Comparison of ENCODE assay signal across 24 cellular contexts in genomic region chr1:30785714-30786113, GRCh38. TPM values are rescaled to one million over a fixed set of nuclear protein-coding genes. Genes with fewer than 3 reads are reported as not detected.
"Had no signal": no experiment of that assay in that cellular context is flagged by ENCODE, and none has a peak within 500 bp of the region (broad histone marks: within the 10 kb centered on the region; RNA-seq: fewer than 3 reads in every experiment).

No MANE protein-coding gene starts in this region.

- H3K27ac Mint-ChIP-seq: activated CD8-positive, alpha-beta memory T cell treated with anti-CD3 and anti-CD28 coated beads, Interleukin-2, amount 10 ng/mL, durations not matched to agents 7 days and 5 days; activated CD8-positive, alpha-beta T cell treated with anti-CD3 and anti-CD28 coated beads, Interleukin-2, amount 10 ng/mL, durations not matched to agents 7 days and 5 days; activated T-cell treated with anti-CD3 and anti-CD28 coated beads, Interleukin-2, amount 50 U/mL, for 72 hours; natural killer cell treated with Interleukin-12 subunit alpha and Interleukin-12 subunit beta and Interleukin-15 and Interleukin-18, amount 100 ng/mL, for 72 hours; WTC11 had no signal

- H3K36me3 ChIP-seq: colonic mucosa, gastroesophageal sphincter, spleen, transverse colon had no signal

- H3K4me2 ChIP-seq: hepatocyte had no signal

- DNase-seq: activated CD4-positive, alpha-beta T cell treated with anti-CD3 and anti-CD28 coated beads, Interleukin-2, amount 50 U/mL, for 1 hour; activated CD8-positive, alpha-beta memory T cell treated with anti-CD3 and anti-CD28 coated beads, Interleukin-2, amount 10 ng/mL, durations not matched to agents 7 days and 5 days; activated CD8-positive, alpha-beta T cell treated with anti-CD3 and anti-CD28 coated beads, Interleukin-2, amount 10 ng/mL, durations not matched to agents 7 days and 5 days; activated naive CD4-positive, alpha-beta T cell; activated T-cell treated with anti-CD3 and anti-CD28 coated beads, Interleukin-2, amount 50 U/mL, for 72 hours; cerebellar nuclear complex; colonic mucosa; psoas muscle; spleen; stimulated activated naive CD4-positive, alpha-beta T cell treated with Interleukin-2 at 50 U/mL for 16 hours; T-helper 2 cell; testis; transverse colon had no signal

- ATAC-seq: activated CD8-positive, alpha-beta memory T cell treated with anti-CD3 and anti-CD28 coated beads, Interleukin-2, amount 10 ng/mL, durations not matched to agents 7 days and 5 days; activated CD8-positive, alpha-beta T cell treated with anti-CD3 and anti-CD28 coated beads, Interleukin-2, amount 10 ng/mL, durations not matched to agents 7 days and 5 days; activated naive CD4-positive, alpha-beta T cell treated with anti-CD3 and anti-CD28 coated beads, Interleukin-2, amount 50 U/mL, for 72 hours; activated T-cell treated with anti-CD3 and anti-CD28 coated beads, Interleukin-2, amount 50 U/mL, for 72 hours; gastroesophageal sphincter; mucosa of descending colon; natural killer cell treated with Interleukin-12 subunit alpha and Interleukin-12 subunit beta and Interleukin-15 and Interleukin-18, amount 100 ng/mL, for 72 hours; psoas muscle; WTC11 had no signal

- H3K9ac ChIP-seq: parathyroid adenoma had no signal

- FAIRE-seq: endothelial cell of umbilical vein, keratinocyte had no signal

- H3K4me3 Mint-ChIP-seq: activated CD8-positive, alpha-beta memory T cell treated with anti-CD3 and anti-CD28 coated beads, Interleukin-2, amount 10 ng/mL, durations not matched to agents 7 days and 5 days; activated CD8-positive, alpha-beta T cell treated with anti-CD3 and anti-CD28 coated beads, Interleukin-2, amount 10 ng/mL, durations not matched to agents 7 days and 5 days; activated T-cell treated with anti-CD3 and anti-CD28 coated beads, Interleukin-2, amount 50 U/mL, for 72 hours; natural killer cell treated with Interleukin-12 subunit alpha and Interleukin-12 subunit beta and Interleukin-15 and Interleukin-18, amount 100 ng/mL, for 72 hours; WTC11 had no signal

- H3K27me3 ChIP-seq: colonic mucosa, hepatocyte, testis, transverse colon had no signal

- H3K27ac ChIP-seq: colonic mucosa, hepatocyte, parathyroid adenoma, psoas muscle, testis, transverse colon had no signal

- H3K4me3 ChIP-seq: colonic mucosa, gastroesophageal sphincter, hepatocyte, lung, mucosa of descending colon, psoas muscle, spleen, testis, transverse colon had no signal

- H3K79me2 ChIP-seq: hepatocyte, parathyroid adenoma had no signal

- H2AFZ ChIP-seq: hepatocyte, parathyroid adenoma had no signal

- H3K9me3 Mint-ChIP-seq: activated naive CD4-positive, alpha-beta T cell treated with anti-CD3 and anti-CD28 coated beads, Interleukin-2, amount 50 U/mL, for 72 hours; activated T-cell treated with anti-CD3 and anti-CD28 coated beads, Interleukin-2, amount 50 U/mL, for 72 hours; natural killer cell treated with Interleukin-12 subunit alpha and Interleukin-12 subunit beta and Interleukin-15 and Interleukin-18, amount 100 ng/mL, for 72 hours; WTC11 had no signal

- H3K9me3 ChIP-seq: colonic mucosa, gastroesophageal sphincter, mucosa of descending colon, psoas muscle, spleen, testis, transverse colon had no signal

- H3K4me1 ChIP-seq: colonic mucosa, parathyroid adenoma had no signal

- H3K36me3 Mint-ChIP-seq: activated CD8-positive, alpha-beta memory T cell treated with anti-CD3 and anti-CD28 coated beads, Interleukin-2, amount 10 ng/mL, durations not matched to agents 7 days and 5 days; activated naive CD4-positive, alpha-beta T cell treated with anti-CD3 and anti-CD28 coated beads, Interleukin-2, amount 50 U/mL, for 72 hours; natural killer cell treated with Interleukin-12 subunit alpha and Interleukin-12 subunit beta and Interleukin-15 and Interleukin-18, amount 100 ng/mL, for 72 hours; WTC11 had no signal

RNA-seq across cellular contexts. Expression of gene LAPTM5, which starts 28.1 kb away (rescaled TPM):
- total RNA-seq: fibroblast of villous mesenchyme had no signal
